In the genomic region with DNA sequence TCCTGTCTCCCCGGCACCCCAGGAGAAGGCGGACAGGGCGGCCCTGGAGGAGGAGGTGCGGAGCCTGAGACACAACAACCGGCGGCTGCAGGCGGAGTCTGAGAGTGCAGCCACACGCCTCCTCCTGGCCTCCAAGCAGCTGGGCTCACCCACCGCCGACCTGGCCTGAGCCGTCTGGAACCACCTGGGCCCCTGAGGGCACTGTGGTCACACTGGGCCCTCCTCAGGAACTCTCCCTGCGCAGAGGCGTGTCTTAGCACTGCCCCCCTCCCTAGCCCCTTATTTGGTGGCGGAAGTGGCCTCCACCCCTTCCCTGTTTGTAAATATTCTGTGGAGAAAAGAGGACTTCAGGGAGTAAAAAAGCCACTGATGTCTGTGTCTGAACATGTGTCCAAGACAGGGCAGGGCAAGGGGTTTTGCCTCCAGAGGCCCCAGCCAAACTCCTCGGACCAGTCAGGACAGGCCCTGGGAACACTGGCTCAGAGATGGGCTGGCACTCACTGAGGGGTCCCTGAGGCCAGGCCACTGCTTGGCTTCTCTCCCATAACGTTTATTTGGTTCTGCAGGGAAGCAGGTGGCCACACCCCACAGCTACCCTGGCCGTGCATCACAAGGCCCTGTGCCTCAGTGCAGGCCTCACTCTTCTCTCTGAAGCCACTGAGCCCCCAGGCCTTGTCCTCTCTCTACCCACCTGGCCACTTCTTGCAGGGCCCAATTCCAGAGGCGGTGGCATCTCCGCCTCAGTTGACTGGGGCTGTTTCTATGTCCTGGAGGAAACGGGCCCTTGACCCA, we compare ENCODE assay signal across 1 cellular context.
TF ChIP-seq lines count a peak whose summit lies in the region.

No MANE protein-coding gene starts in this region.

TF ChIP-seq in K562, 482 proteins besides CTCF, POLR2A, EP300 and RAD21:
- TF ChIP-seq NR2F6 (CRISPR knock-in tag; IDR thresholded peaks at IDR 0.05): no peak
- 0 out of 2 replicates have a peak, but pooled peaks have one; percentile 21 for TF ChIP-seq POLR2G (IDR thresholded peaks at IDR 0.05; ENCODE audit: low read depth, low read length)
- TF ChIP-seq KDM4B (IDR thresholded peaks at IDR 0.05; ENCODE audit: borderline replicate concordance in 2 of 2, low read depth in 1 of 2): no peak
- TF ChIP-seq U2AF2 (optimal IDR thresholded peaks at IDR 0.05; ENCODE audit: low read depth, low read length): no peak
- TF ChIP-seq E2F5 (CRISPR knock-in tag; IDR thresholded peaks at IDR 0.05): no peak
- peak; percentile 94 for TF ChIP-seq ZBTB33 (CRISPR knock-in tag; IDR thresholded peaks at IDR 0.05)
- peak; percentile 30; the same call in 1 of the 2 replicates for TF ChIP-seq TFAP4 (CRISPR knock-in tag; IDR thresholded peaks at IDR 0.05; ENCODE audit: borderline replicate concordance)
- 0 out of 2 replicates have a peak, but pooled peaks have one; percentile 0 for TF ChIP-seq ZFX (CRISPR knock-in tag; IDR thresholded peaks at IDR 0.05)
- TF ChIP-seq ZNF79 (CRISPR knock-in tag; IDR thresholded peaks at IDR 0.05; ENCODE audit: low read depth): no peak
- 0 out of 2 replicates have a peak, but pooled peaks have one; percentile 7 for TF ChIP-seq ZNF143 (CRISPR knock-in tag; IDR thresholded peaks at IDR 0.05)
- 0 out of 2 replicates have a peak, but pooled peaks have one; percentile 27 for TF ChIP-seq KAT7 (CRISPR knock-in tag; IDR thresholded peaks at IDR 0.05; ENCODE audit: borderline replicate concordance)
